Comparison of ENCODE assay signal across 20 cellular contexts in genomic region chr3:64185436-64185835, GRCh38. TPM values are rescaled to one million over a fixed set of nuclear protein-coding genes. Genes with fewer than 3 reads are reported as not detected.
A peak's percentile ranks its signal among the peaks of the same experiment; 100 is the strongest.
DNase-seq lines count a peak whose midpoint lies in the region; ATAC-seq, FAIRE-seq and TF ChIP-seq lines count a peak whose summit lies in the region.
"Had no signal": no experiment of that assay in that cellular context is flagged by ENCODE, and none has a peak within 500 bp of the region (broad histone marks: within the 10 kb centered on the region; RNA-seq: fewer than 3 reads in every experiment).

No MANE protein-coding gene starts in this region.

- no peak for TF ChIP-seq CTCF in HEK293 (tag by site-specific recombination; IDR thresholded peaks at IDR 0.05)
- no peak for TF ChIP-seq CTCF in astrocyte (IDR thresholded peaks at IDR 0.05; ENCODE audit: insufficient read depth, low read depth, low read length)
- no peak for TF ChIP-seq CTCF in fibroblast of pulmonary artery (IDR thresholded peaks at IDR 0.05; ENCODE audit: low read length, missing control alignments)
- no peak for TF ChIP-seq CTCF in kidney (IDR thresholded peaks at IDR 0.05; ENCODE audit: borderline replicate concordance, extremely low read depth, insufficient read depth)

- CTCF ChIA-PET in HEK293 (lab: Yijun Ruan, JAX), result interaction anchor here (0.5 to 1.0 kb wide), 2 partner anchors 163 to 277 kb away, joined by 3 to 5 read pairs; no protein-coding TSS in a partner anchor

- intact Hi-C loops in kidney (cut with DNase I), result no loop called here

- POLR2A ChIA-PET in HEK293 (lab: Yijun Ruan, JAX), result no interaction called here

- DNase-seq in astrocyte (ENCODE audit: low read depth) (no peak), fibroblast of pulmonary artery (ENCODE audit: low read depth) (peak; percentile 40), stromal cell of bone marrow (ENCODE audit: low read depth) (peak; percentile 14), foreskin melanocyte (no peak), kidney (no peak), HUDEP-2 (lab: John Stamatoyannopoulos, UW; ENCODE audit: unreplicated experiment in 76 of 76) (no peak)
- DNase-seq: activated gamma-delta T cell; Caco-2; left lung; NCI-H1092 treated with DMSO at 0.1 percent for 48 hours; NCI-H748 treated with DMSO at 0.1 percent for 48 hours; right cardiac atrium; stimulated activated naive CD4-positive, alpha-beta T cell had no signal

- H3K36me3 Mint-ChIP-seq in astrocyte (ENCODE audit: low read depth, unreplicated experiment), result peaks cover 17% of the 10 kb centered on the region

- H3K36me3 ChIP-seq in HEK293 (ENCODE audit: control insufficient read depth in 2 of 2, insufficient read depth in 1 of 2, low read length in 2 of 2) (no peaks in the 10 kb centered on the region), astrocyte (ENCODE audit: insufficient read depth, low read length) (peaks cover 3% of the 10 kb centered on the region), kidney (ENCODE audit: control insufficient read depth in 1 of 2, insufficient read depth in 2 of 2, low read length in 2 of 2) (no peaks in the 10 kb centered on the region)
- H3K36me3 ChIP-seq: left lung, neutrophil had no signal

- no peaks in the 10 kb centered on the region for H3K27me3 ChIP-seq in astrocyte (ENCODE audit: insufficient read depth, low read length)
- H3K27me3 ChIP-seq: left lung, neutrophil had no signal

- H3K27ac Mint-ChIP-seq in astrocyte (ENCODE audit: unreplicated experiment), result peak overlapping the region; percentile 60

- no peak overlapping the region for H3K27ac ChIP-seq in HEK293 (ENCODE audit: extremely low read depth, low read depth, low read length)
- H3K27ac ChIP-seq in astrocyte (ENCODE audit: low read depth, low read length), result peak overlapping the region; percentile 95
- H3K27ac ChIP-seq in kidney (ENCODE audit: low read depth in 2 of 2, low read length in 2 of 2), result peak overlapping the region in 1 of 2 donors; percentile 13
- H3K27ac ChIP-seq: KMS-11, left lung, neutrophil had no signal

- no peak overlapping the region for H3K4me3 ChIP-seq in HEK293 (ENCODE audit: low read depth, low read length)
- H3K4me3 ChIP-seq in astrocyte (ENCODE audit: insufficient read depth, low read depth, low read length), result no peak overlapping the region
- no peak overlapping the region for H3K4me3 ChIP-seq in fibroblast of pulmonary artery (replicated peaks; ENCODE audit: low read depth, low read length)
- H3K4me3 ChIP-seq in kidney (ENCODE audit: low read length in 2 of 2), result no peak overlapping the region
- H3K4me3 ChIP-seq: coronary artery, left lung had no signal

- no peak overlapping the region for H2AFZ ChIP-seq in astrocyte (ENCODE audit: low read depth, low read length)

- no peak overlapping the region for H3K4me3 Mint-ChIP-seq in astrocyte (ENCODE audit: unreplicated experiment)

- H3K9me3 ChIP-seq in HEK293 (ENCODE audit: control insufficient read depth, insufficient read depth, low read depth, low read length) (no peaks in the 10 kb centered on the region), astrocyte (ENCODE audit: insufficient read depth, low read depth, low read length) (no peaks in the 10 kb centered on the region), kidney (ENCODE audit: control insufficient read depth in 1 of 2, low read length in 2 of 2) (no peaks in the 10 kb centered on the region)
- H3K9me3 ChIP-seq: Caco-2, left lung, neutrophil had no signal

- no peaks in the 10 kb centered on the region for H3K27me3 Mint-ChIP-seq in astrocyte (ENCODE audit: low read depth, unreplicated experiment)

- H3K9ac ChIP-seq in astrocyte (ENCODE audit: low read length), result no peak overlapping the region
- no peak overlapping the region for H3K9ac ChIP-seq in kidney (ENCODE audit: low read length in 2 of 2)
- H3K9ac ChIP-seq: KMS-11 had no signal

- no peak overlapping the region for H3K4me2 ChIP-seq in astrocyte (ENCODE audit: low read length)
- H3K4me2 ChIP-seq: KMS-11 had no signal

- peaks cover 78% of the 10 kb centered on the region for H3K79me2 ChIP-seq in astrocyte (ENCODE audit: insufficient read depth, low read length)

- H3K4me1 ChIP-seq in HEK293 (ENCODE audit: control insufficient read depth, insufficient read depth, low read length) (peaks cover 10% of the 10 kb centered on the region), astrocyte (ENCODE audit: insufficient read depth, low read length) (peaks cover 55% of the 10 kb centered on the region), kidney (ENCODE audit: control insufficient read depth in 1 of 2, insufficient read depth in 1 of 2, low read depth in 1 of 2, low read length in 2 of 2) (peaks cover 13 to 22% of the 10 kb centered on the region in 2 donors)

- H3K4me1 Mint-ChIP-seq in astrocyte (ENCODE audit: low read depth, unreplicated experiment), result peaks cover 71% of the 10 kb centered on the region

- H3K9me3 Mint-ChIP-seq in astrocyte (ENCODE audit: unreplicated experiment), result no peaks in the 10 kb centered on the region

- ATAC-seq in GM19455 (IDR thresholded peaks at IDR 0.05; ENCODE audit: unreplicated experiment), result no peak
- ATAC-seq: left lung, right cardiac atrium, SK-N-SH treated with all-trans-retinoic acid at 6 μM for 48 hours had no signal

- H4K20me1 ChIP-seq in astrocyte (ENCODE audit: insufficient read depth, low read length), result no peaks in the 10 kb centered on the region

- FAIRE-seq in astrocyte (lab: Jason Lieb, UNC) (no peak), kidney (lab: Jason Lieb, UNC) (no peak)
- FAIRE-seq: endometrium had no signal

TF ChIP-seq in HEK293, 187 proteins besides CTCF, POLR2A, EP300 and RAD21:
- TF ChIP-seq ZNF37A (tag by site-specific recombination; IDR thresholded peaks at IDR 0.05) (no peak), PRDM10 (tag by site-specific recombination; IDR thresholded peaks at IDR 0.05) (peak; percentile 45; the same call in 1 of the 2 replicates)

RNA-seq across cellular contexts. Expression of gene PRICKLE2, which starts 39.8 kb away (rescaled TPM):
- total RNA-seq in astrocyte, result 84.4 and 101 TPM in 2 replicates
- 22.9 TPM for total RNA-seq in kidney
- polyA plus RNA-seq in kidney (ENCODE audit: insufficient read depth, low read depth, low replicate concordance), result 3.5 TPM

Comparison
In these comparisons a context has a peak if more than half of its experiments do, and no peak if none do; other contexts are left out.
1. DNase-seq: peak in fibroblast of pulmonary artery (single experiment) and stromal cell of bone marrow (single experiment); none in astrocyte (single experiment), foreskin melanocyte (single experiment), kidney (single experiment) and HUDEP-2 (0 of 76).